2 cellular contexts compared by ENCODE assay signal in the genomic region with DNA sequence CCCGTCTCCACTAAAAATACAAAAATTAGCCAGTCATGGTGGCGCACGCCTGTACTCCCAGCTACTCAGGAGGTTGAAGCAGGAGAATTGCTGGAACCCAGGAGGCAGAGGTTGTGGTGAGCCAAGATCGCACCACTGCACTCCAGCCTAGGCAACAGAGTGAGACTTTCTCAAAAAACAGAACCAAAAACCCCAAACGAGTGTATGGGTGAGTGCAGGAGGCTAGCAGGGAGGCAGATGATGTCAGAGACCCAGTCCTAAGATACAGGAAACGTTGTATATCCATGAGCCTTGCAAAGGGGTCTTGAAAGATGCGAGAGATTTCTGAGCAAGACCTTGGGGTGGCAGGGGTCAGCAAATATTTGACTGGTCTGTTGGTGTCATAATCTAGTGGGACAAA.
TF ChIP-seq lines count a peak whose summit lies in the region.

No MANE protein-coding gene starts in this region.

TF ChIP-seq in WTC11, 78 proteins besides CTCF, POLR2A, EP300 and RAD21:
- TF ChIP-seq USF1 (CRISPR knock-in tag; IDR thresholded peaks at IDR 0.05), result no peak
- TF ChIP-seq ATF1 (CRISPR knock-in tag; IDR thresholded peaks at IDR 0.05), result no peak
- TF ChIP-seq ERG (CRISPR knock-in tag; IDR thresholded peaks at IDR 0.05), result no peak
- TF ChIP-seq ELF4 (CRISPR knock-in tag; IDR thresholded peaks at IDR 0.05; ENCODE audit: low read depth), result no peak
- no peak for TF ChIP-seq USF2 (CRISPR knock-in tag; IDR thresholded peaks at IDR 0.05)
- TF ChIP-seq EMX1 (CRISPR knock-in tag; IDR thresholded peaks at IDR 0.05), result no peak
- TF ChIP-seq ZNF416 (CRISPR knock-in tag; IDR thresholded peaks at IDR 0.05), result no peak
- no peak for TF ChIP-seq ATF6 (CRISPR knock-in tag; IDR thresholded peaks at IDR 0.05)

TF ChIP-seq in H1, 55 proteins besides CTCF, POLR2A, EP300 and RAD21 (continued from another document):
- TF ChIP-seq, protein P1, sequence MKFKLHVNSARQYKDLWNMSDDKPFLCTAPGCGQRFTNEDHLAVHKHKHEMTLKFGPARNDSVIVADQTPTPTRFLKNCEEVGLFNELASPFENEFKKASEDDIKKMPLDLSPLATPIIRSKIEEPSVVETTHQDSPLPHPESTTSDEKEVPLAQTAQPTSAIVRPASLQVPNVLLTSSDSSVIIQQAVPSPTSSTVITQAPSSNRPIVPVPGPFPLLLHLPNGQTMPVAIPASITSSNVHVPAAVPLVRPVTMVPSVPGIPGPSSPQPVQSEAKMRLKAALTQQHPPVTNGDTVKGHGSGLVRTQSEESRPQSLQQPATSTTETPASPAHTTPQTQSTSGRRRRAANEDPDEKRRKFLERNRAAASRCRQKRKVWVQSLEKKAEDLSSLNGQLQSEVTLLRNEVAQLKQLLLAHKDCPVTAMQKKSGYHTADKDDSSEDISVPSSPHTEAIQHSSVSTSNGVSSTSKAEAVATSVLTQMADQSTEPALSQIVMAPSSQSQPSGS (IDR thresholded peaks at IDR 0.05; ENCODE audit: low read length), result peak; percentile 7; the same call in 1 of the 2 replicates
